In genomic region chr13:41054919-41055619, GRCh38 we compare ENCODE assay signal across 8 cellular contexts. TPM values are rescaled to one million over a fixed set of nuclear protein-coding genes. Genes with fewer than 3 reads are reported as not detected.
A peak's percentile ranks its signal among the peaks of the same experiment; 100 is the strongest.
DNase-seq lines count a peak whose midpoint lies in the region; ATAC-seq and TF ChIP-seq lines count a peak whose summit lies in the region.

No MANE protein-coding gene starts in this region.

- no peak overlapping the region for H2BK5ac ChIP-seq in H9 (ENCODE audit: insufficient read length, low read length)

- no peak overlapping the region for H3K23ac ChIP-seq in H9 (ENCODE audit: insufficient read length, low read depth, low read length)

- no peak overlapping the region for H3K4me2 ChIP-seq in H9 (ENCODE audit: insufficient read depth, insufficient read length, low read length)

- H3K18ac ChIP-seq in H9 (ENCODE audit: insufficient read length, low read depth, low read length): no peak overlapping the region

- no peak overlapping the region for H2AK5ac ChIP-seq in H9 (ENCODE audit: insufficient read length, low read length)

- H3K14ac ChIP-seq in H9 (ENCODE audit: insufficient read depth, low read length): no peak overlapping the region

- H3K27ac Mint-ChIP-seq in CD4-positive, alpha-beta T cell: peak overlapping the region; percentile 2
- no peak overlapping the region; a peak in 2 of 7 replicates for H3K27ac Mint-ChIP-seq in H9
- H3K27ac Mint-ChIP-seq in naive thymus-derived CD4-positive, alpha-beta T cell: peak overlapping the region in 5 of 9 donors; percentile 2 to 71 (median 56)

- peak; percentile 19 for TF ChIP-seq CTCF in CD4-positive, alpha-beta T cell (IDR thresholded peaks at IDR 0.05)
- TF ChIP-seq CTCF in H9 (conservative IDR thresholded peaks at IDR 0.05) (peak; percentile 62), ascending aorta (IDR thresholded peaks at IDR 0.05) (peak in 1 of 3 experiments; percentile 22)

- H4K5ac ChIP-seq in H9 (ENCODE audit: insufficient read length, low read depth, low read length): no peak overlapping the region

- no peak overlapping the region for H3K4me3 ChIP-seq in ascending aorta
- H3K4me3 ChIP-seq in naive thymus-derived CD4-positive, alpha-beta T cell (ENCODE audit: low read length): no peak overlapping the region

- no peak for DNase-seq in CD4-positive, alpha-beta T cell
- no peak for DNase-seq in H9
- DNase-seq in ascending aorta (ENCODE audit: low spot score in 2 of 2): no peak
- no peak for DNase-seq in naive thymus-derived CD4-positive, alpha-beta T cell
- DNase-seq in NCI-H128 (lab: John Stamatoyannopoulos, UW; ENCODE audit: unreplicated experiment): no peak
- no peak for DNase-seq in stimulated activated CD4-positive, alpha-beta T cell treated with anti-CD3 and anti-CD28 coated beads, Interleukin-15, amount 100 ng/mL, for 24 hours
- DNase-seq in NCI-H510A treated with DMSO at 0.1 percent for 48 hours (lab: John Stamatoyannopoulos, UW): no peak
- no peak for DNase-seq in NCI-H1092 treated with DMSO at 0.1 percent for 48 hours (lab: John Stamatoyannopoulos, UW)

- no peaks in the 10 kb centered on the region for H3K23me2 ChIP-seq in H9 (ENCODE audit: insufficient read length, low read depth, low read length, poor library complexity, severe bottlenecking)

- no peak overlapping the region for H3K4ac ChIP-seq in H9 (ENCODE audit: low read depth, low read length)

- POLR2A ChIA-PET in CD4-positive, alpha-beta T cell (lab: Charles Lee): interaction anchor here (0.6 to 2.5 kb wide), 4 partner anchors 36 to 408 kb away, joined by 3 to 25 read pairs (median 4); partner anchors contain the start of gene ELF1
- POLR2A ChIA-PET in naive thymus-derived CD4-positive, alpha-beta T cell (lab: Charles Lee): interaction anchor here (0.7 to 2.1 kb wide), 6 partner anchors 36 to 217 kb away, joined by 3 to 9 read pairs (median 4); partner anchors contain the start of gene ELF1

- H3K4me1 ChIP-seq in H9 (ENCODE audit: insufficient read depth, low read length) (no peaks in the 10 kb centered on the region), ascending aorta (peaks cover 9 to 37% of the 10 kb centered on the region in 2 donors)
- H3K4me1 ChIP-seq in naive thymus-derived CD4-positive, alpha-beta T cell (ENCODE audit: control insufficient read depth in 2 of 2, insufficient read depth in 2 of 2, low read length in 2 of 2): peaks cover 0 to 12% of the 10 kb centered on the region in 2 donors

- no peaks in the 10 kb centered on the region for H3K36me3 ChIP-seq in ascending aorta
- H3K36me3 ChIP-seq in naive thymus-derived CD4-positive, alpha-beta T cell (ENCODE audit: control insufficient read depth in 2 of 3, insufficient read depth in 3 of 3, low read length in 3 of 3): peaks cover 0 to under 1% (median 0%) of the 10 kb centered on the region in 3 experiments

- no peak overlapping the region for H2BK15ac ChIP-seq in H9 (ENCODE audit: low read depth, low read length)

- H3K9ac ChIP-seq in H9 (ENCODE audit: extremely low read depth, insufficient read length, low read length): no peak overlapping the region

- H2AFZ ChIP-seq in H9 (ENCODE audit: low read length): no peak overlapping the region

- H3K9me3 Mint-ChIP-seq in CD4-positive, alpha-beta T cell: no peaks in the 10 kb centered on the region
- H3K9me3 Mint-ChIP-seq in H9: no peaks in the 10 kb centered on the region
- peaks cover 0 to 4% (median 0%) of the 10 kb centered on the region in 11 donors for H3K9me3 Mint-ChIP-seq in naive thymus-derived CD4-positive, alpha-beta T cell

- peaks cover 56% of the 10 kb centered on the region for H3K4me1 Mint-ChIP-seq in CD4-positive, alpha-beta T cell (ENCODE audit: low read depth)
- peaks cover 19 to 23% of the 10 kb centered on the region in 2 experiments for H3K4me1 Mint-ChIP-seq in H9
- H3K4me1 Mint-ChIP-seq in naive thymus-derived CD4-positive, alpha-beta T cell: peaks cover 41 to 66% (median 55%) of the 10 kb centered on the region in 7 donors

- intact Hi-C loops in CD4-positive, alpha-beta T cell (cut with DNase I, micrococcal nuclease): loop anchor here (1.0 to 5.0 kb wide), 5 partner anchors 74 to 167 kb away; no protein-coding TSS in a partner anchor
- intact Hi-C loops in ascending aorta (cut with DNase I): no loop called here
- intact Hi-C loops in naive thymus-derived CD4-positive, alpha-beta T cell (cut with micrococcal nuclease): loop anchor here (1.0 kb wide), 4 partner anchors 36 to 1055 kb away; partner anchors contain the start of gene ELF1 (in 1 of the 2)

- H3K27me3 Mint-ChIP-seq in CD4-positive, alpha-beta T cell: no peaks in the 10 kb centered on the region
- H3K27me3 Mint-ChIP-seq in H9 (ENCODE audit: low read depth): no peaks in the 10 kb centered on the region
- no peaks in the 10 kb centered on the region for H3K27me3 Mint-ChIP-seq in naive thymus-derived CD4-positive, alpha-beta T cell

- peaks cover 4% of the 10 kb centered on the region for H3K79me1 ChIP-seq in H9 (ENCODE audit: insufficient read depth, low read depth, low read length, poor library complexity, severe bottlenecking)

- WGBS in H9 (ENCODE audit: extremely low coverage, insufficient read length, low lambda C conversion rate): no CpG with 5 or more reads among the region's 5 CpGs

- no peaks in the 10 kb centered on the region for H3K79me2 ChIP-seq in H9 (ENCODE audit: insufficient read depth, low read length)

- peaks cover 8% of the 10 kb centered on the region for H3K36me3 Mint-ChIP-seq in CD4-positive, alpha-beta T cell (ENCODE audit: low read depth)
- H3K36me3 Mint-ChIP-seq in H9 (ENCODE audit: insufficient read depth in 1 of 3, low read depth in 3 of 3): peaks cover 0 to 4% (median 0%) of the 10 kb centered on the region in 3 experiments; a peak in 2 of 7 replicates
- H3K36me3 Mint-ChIP-seq in naive thymus-derived CD4-positive, alpha-beta T cell: peaks cover 0 to 2% (median 0%) of the 10 kb centered on the region in 5 donors

- no peak overlapping the region for H3K27ac ChIP-seq in CD4-positive, alpha-beta T cell (ENCODE audit: low read depth, low read length)
- no peak overlapping the region for H3K27ac ChIP-seq in H9 (ENCODE audit: insufficient read length, low read depth, low read length)
- peak overlapping the region; percentile 17 to 43 for H3K27ac ChIP-seq in ascending aorta
- no peak overlapping the region for H3K27ac ChIP-seq in naive thymus-derived CD4-positive, alpha-beta T cell (ENCODE audit: low read depth, low read length)

- CTCF ChIA-PET in CD4-positive, alpha-beta T cell (lab: Charles Lee): interaction anchor here (0.6 to 3.4 kb wide), 23 partner anchors 9 to 172 kb away, joined by 3 to 20 read pairs (median 7); partner anchors contain the start of gene ELF1
- CTCF ChIA-PET in naive thymus-derived CD4-positive, alpha-beta T cell (lab: Charles Lee): interaction anchor here (0.5 to 3.0 kb wide), 20 partner anchors 14 to 168 kb away, joined by 3 to 24 read pairs (median 3); partner anchors contain the start of gene ELF1

- H3K56ac ChIP-seq in H9 (ENCODE audit: insufficient read length, low read depth, low read length): no peak overlapping the region

- no peak overlapping the region for H3T11ph ChIP-seq in H9 (ENCODE audit: low read length)

- H3K4me3 Mint-ChIP-seq in CD4-positive, alpha-beta T cell: no peak overlapping the region
- H3K4me3 Mint-ChIP-seq in H9: no peak overlapping the region
- peak overlapping the region in 6 of 10 donors; percentile 0 to 54 (median 34) for H3K4me3 Mint-ChIP-seq in naive thymus-derived CD4-positive, alpha-beta T cell

- H2BK12ac ChIP-seq in H9 (ENCODE audit: insufficient read length, low read depth, low read length): no peak overlapping the region

- no peaks in the 10 kb centered on the region for H4K20me1 ChIP-seq in H9 (ENCODE audit: control insufficient read depth, insufficient read depth, insufficient read length)

- H3K27me3 ChIP-seq in CD4-positive, alpha-beta T cell (ENCODE audit: control insufficient read depth, insufficient read depth, low read length): no peaks in the 10 kb centered on the region
- H3K27me3 ChIP-seq in H9 (ENCODE audit: insufficient read depth, low read length) (no peaks in the 10 kb centered on the region), ascending aorta (no peaks in the 10 kb centered on the region)
- H3K27me3 ChIP-seq in naive thymus-derived CD4-positive, alpha-beta T cell (ENCODE audit: control insufficient read depth in 2 of 2, insufficient read depth in 2 of 2, low read length in 2 of 2): no peaks in the 10 kb centered on the region

- no peak for ATAC-seq in CD4-positive, alpha-beta T cell (ENCODE audit: poor library complexity)
- ATAC-seq in naive thymus-derived CD4-positive, alpha-beta T cell: no peak

- H2BK120ac ChIP-seq in H9 (ENCODE audit: low read depth, low read length, poor library complexity, severe bottlenecking): no peak overlapping the region

- no peak overlapping the region for H4K91ac ChIP-seq in H9 (ENCODE audit: insufficient read length, low read depth, low read length)

- H2BK20ac ChIP-seq in H9 (ENCODE audit: low read depth, low read length, poor library complexity, severe bottlenecking): no peak overlapping the region

- H3K9me3 ChIP-seq in CD4-positive, alpha-beta T cell (ENCODE audit: control insufficient read depth, low read length): no peaks in the 10 kb centered on the region
- H3K9me3 ChIP-seq in H9 (ENCODE audit: control insufficient read depth, low read depth, low read length): no peaks in the 10 kb centered on the region
- H3K9me3 ChIP-seq in ascending aorta: no peaks in the 10 kb centered on the region
- no peaks in the 10 kb centered on the region for H3K9me3 ChIP-seq in naive thymus-derived CD4-positive, alpha-beta T cell (ENCODE audit: control insufficient read depth in 2 of 3, low read length in 3 of 3)

- H4K8ac ChIP-seq in H9 (replicated peaks; ENCODE audit: insufficient read length, low read depth, low read length): no peak overlapping the region

RNA-seq across cellular contexts. Expression of gene WBP4, which starts 6.2 kb away (rescaled TPM):
- 1 to 10 TPM; 6.9 to 7.4 TPM for total RNA-seq in CD4-positive, alpha-beta T cell
- 7.1 and 7.2 TPM in 2 replicates for total RNA-seq in H9 (2021)
- total RNA-seq in ascending aorta: 0.96 TPM
- total RNA-seq in naive thymus-derived CD4-positive, alpha-beta T cell: 1 to 10 TPM; 6.5 to 9.8 (median 8.6) TPM
- 1 to 10 TPM; 2.8 to 4.8 TPM for polyA plus RNA-seq in naive thymus-derived CD4-positive, alpha-beta T cell

RNA-seq across cellular contexts. Expression of gene ELF1, which starts 36.0 kb away (rescaled TPM):
- 100 to 1,000 TPM; 354 to 358 TPM for total RNA-seq in CD4-positive, alpha-beta T cell
- 14.8 and 15.5 TPM in 2 replicates for total RNA-seq in H9 (2021)
- total RNA-seq in ascending aorta: 105 TPM
- total RNA-seq in naive thymus-derived CD4-positive, alpha-beta T cell: 100 to 1,000 TPM; 117 to 193 (median 180) TPM
- polyA plus RNA-seq in naive thymus-derived CD4-positive, alpha-beta T cell: 100 to 1,000 TPM; 134 to 142 TPM

Comparison
In these comparisons a context has a peak if more than half of its experiments do, and no peak if none do; other contexts are left out.
1. H3K27ac ChIP-seq: peak in ascending aorta (2 of 2); none in CD4-positive, alpha-beta T cell (single experiment), H9 (single experiment) and naive thymus-derived CD4-positive, alpha-beta T cell (single experiment).
2. H3K27ac Mint-ChIP-seq: peak in CD4-positive, alpha-beta T cell (single experiment) and naive thymus-derived CD4-positive, alpha-beta T cell (5 of 9); none in H9 (0 of 3).
3. H3K4me3 Mint-ChIP-seq: peak in naive thymus-derived CD4-positive, alpha-beta T cell (6 of 10); none in CD4-positive, alpha-beta T cell (single experiment) and H9 (0 of 2).